8 cellular contexts compared by ENCODE assay signal in the genomic region with DNA sequence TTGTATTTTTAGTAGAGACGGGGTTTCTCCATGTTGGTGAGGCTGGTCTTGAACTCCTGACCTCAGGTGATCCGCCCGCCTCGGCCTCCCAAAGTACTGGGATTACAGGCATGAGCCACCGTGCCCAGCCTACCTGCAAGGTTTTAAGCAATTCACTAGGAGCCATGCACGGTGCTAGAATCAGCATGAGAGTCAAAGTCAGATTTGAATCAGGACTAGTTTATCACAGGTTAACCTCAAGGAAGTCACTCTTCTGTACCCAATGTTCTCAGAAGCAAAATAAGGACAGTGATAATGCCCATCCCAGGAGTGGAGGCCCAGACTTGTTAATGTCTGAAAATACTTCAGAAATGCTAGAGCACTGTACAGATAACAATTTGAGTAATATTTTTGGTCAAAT. TPM values are rescaled to one million over a fixed set of nuclear protein-coding genes. Genes with fewer than 3 reads are reported as not detected.
A peak's percentile ranks its signal among the peaks of the same experiment; 100 is the strongest.
DNase-seq lines count a peak whose midpoint lies in the region; ATAC-seq lines count a peak whose summit lies in the region.
"Not testable (repeated sequence)": the region's sequence is repeated elsewhere in the genome, so short reads cannot be mapped to it uniquely, and the experiment has no call there.

No MANE protein-coding gene starts in this region.

- H3K27ac ChIP-seq in BLaER1 treated with 17β-estradiol and CSF1 and Interleukin-3, amounts not matched to agents 10 nM and 100 nM, result peak overlapping the region in 4 of 11 experiments; percentile 2 to 43 (median 19); a peak in 2 of 22 replicates

- peaks cover 0 to 13% (median 0%) of the 10 kb centered on the region in 11 experiments; a peak in 7 of 22 replicates for H3K9me3 ChIP-seq in BLaER1 treated with 17β-estradiol and CSF1 and Interleukin-3, amounts not matched to agents 10 nM and 100 nM (replicated peaks in 1 of 11)

- ATAC-seq in T-cell (replicated peaks in 1 of 4), result peak in 1 of 4 experiments; percentile 31
- peak; percentile 51 to 53 for ATAC-seq in activated T-cell treated with anti-CD3 and anti-CD28 coated beads, Interleukin-2, amount 50 U/mL, for 4 hours
- ATAC-seq in memory B cell (ENCODE audit: low read depth), result not testable (repeated sequence)
- peak; percentile 59 for ATAC-seq in stimulated activated naive CD8-positive, alpha-beta T cell treated with anti-CD3 and anti-CD28 coated beads, Interleukin-15, Interleukin-2, amounts not matched to agents 100 U/mL and 50 U/mL, for 24 hours

- not testable (repeated sequence) for H3K27me3 ChIP-seq in BLaER1 treated with 17β-estradiol and CSF1 and Interleukin-3, amounts not matched to agents 10 nM and 100 nM

- H3K9ac ChIP-seq in BLaER1 treated with 17β-estradiol and CSF1 and Interleukin-3, amounts not matched to agents 10 nM and 100 nM, result not testable (repeated sequence)

- peaks cover 6 to 31% (median 19%) of the 10 kb centered on the region in 11 experiments; a peak in 18 of 22 replicates for H4K20me1 ChIP-seq in BLaER1 treated with 17β-estradiol and CSF1 and Interleukin-3, amounts not matched to agents 10 nM and 100 nM

- CTCF ChIA-PET in T-cell (lab: Charles Lee); activated CD4-positive, alpha-beta T cell treated with anti-CD3 and anti-CD28 coated beads, Interleukin-2, amount 10 ng/mL, durations not matched to agents 7 days and 5 days (lab: Charles Lee): not testable (repeated sequence)

- H3K27ac Mint-ChIP-seq in IgD-negative memory B cell, result peak overlapping the region in 2 of 3 donors; percentile 51 to 83
- peak overlapping the region; percentile 52 to 88 for H3K27ac Mint-ChIP-seq in T-cell
- peak overlapping the region; percentile 85 for H3K27ac Mint-ChIP-seq in activated CD4-positive, alpha-beta T cell treated with anti-CD3 and anti-CD28 coated beads, Interleukin-2, amount 10 ng/mL, durations not matched to agents 7 days and 5 days
- H3K27ac Mint-ChIP-seq in activated naive CD8-positive, alpha-beta T cell treated with anti-CD3 and anti-CD28 coated beads for 36 hours, result peak overlapping the region; percentile 40
- H3K27ac Mint-ChIP-seq in memory B cell, result peak overlapping the region; percentile 24

- not testable (repeated sequence) for H3K4me3 ChIP-seq in BLaER1 treated with 17β-estradiol and CSF1 and Interleukin-3, amounts not matched to agents 10 nM and 100 nM

- POLR2A ChIA-PET in T-cell (lab: Charles Lee); activated CD4-positive, alpha-beta T cell treated with anti-CD3 and anti-CD28 coated beads, Interleukin-2, amount 10 ng/mL, durations not matched to agents 7 days and 5 days (lab: Charles Lee): not testable (repeated sequence)

- H3K4me2 ChIP-seq in BLaER1 treated with 17β-estradiol and CSF1 and Interleukin-3, amounts not matched to agents 10 nM and 100 nM, result peak overlapping the region; percentile 39 to 79 (median 52); a peak in 21 of 22 replicates

- H3K36me3 ChIP-seq in BLaER1 treated with 17β-estradiol and CSF1 and Interleukin-3, amounts not matched to agents 10 nM and 100 nM, result peaks cover 11 to 31% (median 19%) of the 10 kb centered on the region in 11 experiments

- DNase-seq in T-cell; activated CD4-positive, alpha-beta T cell treated with anti-CD3 and anti-CD28 coated beads, Interleukin-2, amount 10 ng/mL, durations not matched to agents 7 days and 5 days; activated T-cell treated with anti-CD3 and anti-CD28 coated beads, Interleukin-2, amount 50 U/mL, for 4 hours; activated naive CD8-positive, alpha-beta T cell treated with anti-CD3 and anti-CD28 coated beads for 36 hours; memory B cell (ENCODE audit: low spot score in 2 of 2); stimulated activated naive CD8-positive, alpha-beta T cell treated with anti-CD3 and anti-CD28 coated beads, Interleukin-15, Interleukin-2, amounts not matched to agents 100 U/mL and 50 U/mL, for 24 hours: not testable (repeated sequence)

- H3K9me3 Mint-ChIP-seq in IgD-negative memory B cell; T-cell; activated CD4-positive, alpha-beta T cell treated with anti-CD3 and anti-CD28 coated beads, Interleukin-2, amount 10 ng/mL, durations not matched to agents 7 days and 5 days; activated T-cell treated with anti-CD3 and anti-CD28 coated beads, Interleukin-2, amount 50 U/mL, for 4 hours; activated naive CD8-positive, alpha-beta T cell treated with anti-CD3 and anti-CD28 coated beads for 36 hours; memory B cell: not testable (repeated sequence)

- H3K36me3 Mint-ChIP-seq in IgD-negative memory B cell; T-cell; activated CD4-positive, alpha-beta T cell treated with anti-CD3 and anti-CD28 coated beads, Interleukin-2, amount 10 ng/mL, durations not matched to agents 7 days and 5 days (ENCODE audit: low read depth); activated T-cell treated with anti-CD3 and anti-CD28 coated beads, Interleukin-2, amount 50 U/mL, for 4 hours (ENCODE audit: insufficient read depth); activated naive CD8-positive, alpha-beta T cell treated with anti-CD3 and anti-CD28 coated beads for 36 hours; memory B cell: not testable (repeated sequence)

- H3K4me1 ChIP-seq in BLaER1 treated with 17β-estradiol and CSF1 and Interleukin-3, amounts not matched to agents 10 nM and 100 nM, result peaks cover 23 to 43% (median 39%) of the 10 kb centered on the region in 10 experiments

- H3K4me3 Mint-ChIP-seq in IgD-negative memory B cell, result peak overlapping the region in 2 of 4 donors; percentile 21 to 86
- H3K4me3 Mint-ChIP-seq in T-cell; activated CD4-positive, alpha-beta T cell treated with anti-CD3 and anti-CD28 coated beads, Interleukin-2, amount 10 ng/mL, durations not matched to agents 7 days and 5 days; activated T-cell treated with anti-CD3 and anti-CD28 coated beads, Interleukin-2, amount 50 U/mL, for 4 hours; activated naive CD8-positive, alpha-beta T cell treated with anti-CD3 and anti-CD28 coated beads for 36 hours; memory B cell: not testable (repeated sequence)

- H3K27me3 Mint-ChIP-seq in IgD-negative memory B cell; T-cell; activated CD4-positive, alpha-beta T cell treated with anti-CD3 and anti-CD28 coated beads, Interleukin-2, amount 10 ng/mL, durations not matched to agents 7 days and 5 days; activated T-cell treated with anti-CD3 and anti-CD28 coated beads, Interleukin-2, amount 50 U/mL, for 4 hours (ENCODE audit: low read depth); activated naive CD8-positive, alpha-beta T cell treated with anti-CD3 and anti-CD28 coated beads for 36 hours; memory B cell: not testable (repeated sequence)

- H3K4me1 Mint-ChIP-seq in IgD-negative memory B cell (peaks cover 13 to 21% (median 20%) of the 10 kb centered on the region in 3 donors), T-cell (peaks cover 29 to 41% (median 40%) of the 10 kb centered on the region in 3 donors), memory B cell (peaks cover 23% of the 10 kb centered on the region)
- H3K4me1 Mint-ChIP-seq in activated CD4-positive, alpha-beta T cell treated with anti-CD3 and anti-CD28 coated beads, Interleukin-2, amount 10 ng/mL, durations not matched to agents 7 days and 5 days, result peaks cover 28% of the 10 kb centered on the region
- H3K4me1 Mint-ChIP-seq in activated T-cell treated with anti-CD3 and anti-CD28 coated beads, Interleukin-2, amount 50 U/mL, for 4 hours (ENCODE audit: low read depth), result peaks cover 24% of the 10 kb centered on the region
- peaks cover 16% of the 10 kb centered on the region for H3K4me1 Mint-ChIP-seq in activated naive CD8-positive, alpha-beta T cell treated with anti-CD3 and anti-CD28 coated beads for 36 hours

RNA-seq across cellular contexts. Expression of gene ING1, which starts 12.7 kb away (rescaled TPM):
- polyA plus RNA-seq in IgD-negative memory B cell, result 25.0 TPM
- total RNA-seq in T-cell, result 10 to 100 TPM in 4 of 5 donors, 1 to 10 TPM in 1; 9.9 to 29.4 (median 25.8) TPM
- total RNA-seq in activated CD4-positive, alpha-beta T cell treated with anti-CD3 and anti-CD28 coated beads, Interleukin-2, amount 10 ng/mL, durations not matched to agents 7 days and 5 days, result 10 to 100 TPM; 16.0 to 21.3 TPM
- 10 to 100 TPM; 16.9 to 17.7 (median 17.5) TPM for total RNA-seq in activated T-cell treated with anti-CD3 and anti-CD28 coated beads, Interleukin-2, amount 50 U/mL, for 4 hours
- 10 to 100 TPM; 16.7 to 18.4 TPM for total RNA-seq in activated naive CD8-positive, alpha-beta T cell treated with anti-CD3 and anti-CD28 coated beads for 36 hours

RNA-seq across cellular contexts. Expression of gene CARS2, which starts 20.2 kb away (rescaled TPM):
- 68.5 TPM for polyA plus RNA-seq in IgD-negative memory B cell
- total RNA-seq in T-cell, result 100 to 1,000 TPM in 1 of 5 donors, 10 to 100 TPM in 4; 74.2 to 102 (median 85.4) TPM
- 10 to 100 TPM; 58.9 to 69.5 TPM for total RNA-seq in activated CD4-positive, alpha-beta T cell treated with anti-CD3 and anti-CD28 coated beads, Interleukin-2, amount 10 ng/mL, durations not matched to agents 7 days and 5 days
- total RNA-seq in activated T-cell treated with anti-CD3 and anti-CD28 coated beads, Interleukin-2, amount 50 U/mL, for 4 hours, result 10 to 100 TPM; 72.6 to 97.4 (median 80.3) TPM
- 10 to 100 TPM; 81.1 to 84.8 TPM for total RNA-seq in activated naive CD8-positive, alpha-beta T cell treated with anti-CD3 and anti-CD28 coated beads for 36 hours

Comparison
In these comparisons a context has a peak if more than half of its experiments do, and no peak if none do; other contexts are left out.
1. H3K27ac Mint-ChIP-seq: peak in every context shown above with its lines; median percentile 85 in activated CD4-positive, alpha-beta T cell treated with anti-CD3 and anti-CD28 coated beads, Interleukin-2, amount 10 ng/mL, durations not matched to agents 7 days and 5 days; 70 in T-cell; 67 in IgD-negative memory B cell; 40 in activated naive CD8-positive, alpha-beta T cell treated with anti-CD3 and anti-CD28 coated beads for 36 hours; 24 in memory B cell.